9 cellular contexts compared by ENCODE assay signal in the genomic region with DNA sequence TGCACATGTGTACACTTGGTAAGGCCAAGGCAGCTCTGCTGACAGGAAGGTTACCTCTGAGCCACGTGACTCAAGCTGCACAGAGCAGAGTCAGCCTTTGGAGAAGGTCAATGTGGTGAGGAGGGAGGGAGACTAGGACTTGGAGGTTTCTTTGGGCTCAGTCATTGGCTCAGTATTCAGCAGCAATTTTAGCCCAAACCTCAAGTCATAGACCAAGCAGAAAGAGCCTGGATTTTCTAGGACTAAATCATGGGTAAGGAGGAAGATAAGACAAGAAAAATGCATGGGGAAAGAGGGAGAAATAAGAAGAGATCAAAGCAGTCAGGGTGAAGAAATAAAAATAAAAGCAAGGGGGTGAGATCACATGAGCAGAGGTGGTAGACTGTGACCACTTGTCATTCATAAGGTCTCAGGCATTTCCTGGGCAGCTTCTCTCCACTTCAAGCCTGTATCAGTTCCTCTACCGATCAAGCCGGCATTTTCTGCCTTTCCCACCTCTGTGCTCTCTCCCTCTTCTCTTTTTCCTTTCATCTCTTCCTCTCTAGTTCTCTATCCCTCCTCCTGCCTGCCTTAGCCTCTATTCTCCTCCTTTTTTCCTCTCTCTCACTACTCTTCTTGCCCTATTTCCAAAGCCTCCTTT. TPM values are rescaled to one million over a fixed set of nuclear protein-coding genes. Genes with fewer than 3 reads are reported as not detected.
DNase-seq lines count a peak whose midpoint lies in the region; ATAC-seq and TF ChIP-seq lines count a peak whose summit lies in the region.
"Had no signal": no experiment of that assay in that cellular context is flagged by ENCODE, and none has a peak within 500 bp of the region (broad histone marks: within the 10 kb centered on the region; RNA-seq: fewer than 3 reads in every experiment).

No MANE protein-coding gene starts in this region.

- no peak overlapping the region for H3K27ac Mint-ChIP-seq in WTC11
- H3K27ac Mint-ChIP-seq in HFFc6 = no peak overlapping the region
- H3K27ac Mint-ChIP-seq: GM23338 had no signal

- H3K27me3 Mint-ChIP-seq in WTC11 (ENCODE audit: low read depth) (no peaks in the 10 kb centered on the region), HFFc6 (ENCODE audit: insufficient read depth) (no peaks in the 10 kb centered on the region)

- H3K4me1 Mint-ChIP-seq in WTC11 (no peaks in the 10 kb centered on the region), HFFc6 (ENCODE audit: low read depth) (peaks cover 25% of the 10 kb centered on the region)
- H3K4me1 Mint-ChIP-seq: GM23338 had no signal

- CTCF ChIA-PET in WTC11 (lab: Charles Lee) = no interaction called here

- ATAC-seq in GM18502 (IDR thresholded peaks at IDR 0.05; ENCODE audit: poor library complexity, unreplicated experiment) (peak; percentile 86), GM21367 (IDR thresholded peaks at IDR 0.05; ENCODE audit: unreplicated experiment) (peak; percentile 90), HG03432 (IDR thresholded peaks at IDR 0.05; ENCODE audit: unreplicated experiment) (peak; percentile 89), esophagus mucosa (peak; percentile 68), WTC11 (no peak)
- ATAC-seq: GM23338 had no signal

- no peak overlapping the region for H3K4me3 Mint-ChIP-seq in WTC11
- no peak overlapping the region for H3K4me3 Mint-ChIP-seq in HFFc6
- H3K4me3 Mint-ChIP-seq: GM23338 had no signal

- TF ChIP-seq CTCF in WTC11 (IDR thresholded peaks at IDR 0.05) (no peak), HFFc6 (IDR thresholded peaks at IDR 0.05) (no peak)

- H3K9me3 Mint-ChIP-seq in WTC11 (no peaks in the 10 kb centered on the region), HFFc6 (no peaks in the 10 kb centered on the region)
- H3K9me3 Mint-ChIP-seq: GM23338 had no signal

- DNase-seq in GM19238 (ENCODE audit: insufficient read length, low spot score) (no peak), WTC11 (ENCODE audit: low spot score) (no peak), HFFc6 (no peak)
- no peak for DNase-seq in activated effector memory CD4-positive, alpha-beta T cell treated with anti-CD3 and anti-CD28 coated beads, Interleukin-2, amount 50 U/mL, for 16 hours

- POLR2A ChIA-PET in WTC11 (lab: Charles Lee) = no interaction called here

- H3K36me3 Mint-ChIP-seq in WTC11 (no peaks in the 10 kb centered on the region), HFFc6 (ENCODE audit: low read depth) (no peaks in the 10 kb centered on the region; the same call in 1 of the 2 replicates)

TF ChIP-seq in WTC11, 78 proteins besides CTCF, POLR2A, EP300 and RAD21 (continues in another document):
- TF ChIP-seq NFATC4 (CRISPR knock-in tag; IDR thresholded peaks at IDR 0.05) (no peak), MYBL2 (CRISPR knock-in tag; IDR thresholded peaks at IDR 0.05) (no peak), RELA (CRISPR knock-in tag; IDR thresholded peaks at IDR 0.05; ENCODE audit: borderline replicate concordance) (no peak), ZNF263 (CRISPR knock-in tag; IDR thresholded peaks at IDR 0.05; ENCODE audit: low read depth) (no peak), SMAD4 (CRISPR knock-in tag; IDR thresholded peaks at IDR 0.05) (no peak)
- TF ChIP-seq, protein P1, sequence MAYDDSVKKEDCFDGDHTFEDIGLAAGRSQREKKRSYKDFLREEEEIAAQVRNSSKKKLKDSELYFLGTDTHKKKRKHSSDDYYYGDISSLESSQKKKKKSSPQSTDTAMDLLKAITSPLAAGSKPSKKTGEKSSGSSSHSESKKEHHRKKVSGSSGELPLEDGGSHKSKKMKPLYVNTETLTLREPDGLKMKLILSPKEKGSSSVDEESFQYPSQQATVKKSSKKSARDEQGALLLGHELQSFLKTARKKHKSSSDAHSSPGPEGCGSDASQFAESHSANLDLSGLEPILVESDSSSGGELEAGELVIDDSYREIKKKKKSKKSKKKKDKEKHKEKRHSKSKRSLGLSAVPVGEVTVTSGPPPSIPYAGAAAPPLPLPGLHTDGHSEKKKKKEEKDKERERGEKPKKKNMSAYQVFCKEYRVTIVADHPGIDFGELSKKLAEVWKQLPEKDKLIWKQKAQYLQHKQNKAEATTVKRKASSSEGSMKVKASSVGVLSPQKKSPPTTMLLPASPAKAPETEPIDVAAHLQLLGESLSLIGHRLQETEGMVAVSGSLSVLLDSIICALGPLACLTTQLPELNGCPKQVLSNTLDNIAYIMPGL (CRISPR knock-in tag; IDR thresholded peaks at IDR 0.05) = no peak
- TF ChIP-seq, protein P2, sequence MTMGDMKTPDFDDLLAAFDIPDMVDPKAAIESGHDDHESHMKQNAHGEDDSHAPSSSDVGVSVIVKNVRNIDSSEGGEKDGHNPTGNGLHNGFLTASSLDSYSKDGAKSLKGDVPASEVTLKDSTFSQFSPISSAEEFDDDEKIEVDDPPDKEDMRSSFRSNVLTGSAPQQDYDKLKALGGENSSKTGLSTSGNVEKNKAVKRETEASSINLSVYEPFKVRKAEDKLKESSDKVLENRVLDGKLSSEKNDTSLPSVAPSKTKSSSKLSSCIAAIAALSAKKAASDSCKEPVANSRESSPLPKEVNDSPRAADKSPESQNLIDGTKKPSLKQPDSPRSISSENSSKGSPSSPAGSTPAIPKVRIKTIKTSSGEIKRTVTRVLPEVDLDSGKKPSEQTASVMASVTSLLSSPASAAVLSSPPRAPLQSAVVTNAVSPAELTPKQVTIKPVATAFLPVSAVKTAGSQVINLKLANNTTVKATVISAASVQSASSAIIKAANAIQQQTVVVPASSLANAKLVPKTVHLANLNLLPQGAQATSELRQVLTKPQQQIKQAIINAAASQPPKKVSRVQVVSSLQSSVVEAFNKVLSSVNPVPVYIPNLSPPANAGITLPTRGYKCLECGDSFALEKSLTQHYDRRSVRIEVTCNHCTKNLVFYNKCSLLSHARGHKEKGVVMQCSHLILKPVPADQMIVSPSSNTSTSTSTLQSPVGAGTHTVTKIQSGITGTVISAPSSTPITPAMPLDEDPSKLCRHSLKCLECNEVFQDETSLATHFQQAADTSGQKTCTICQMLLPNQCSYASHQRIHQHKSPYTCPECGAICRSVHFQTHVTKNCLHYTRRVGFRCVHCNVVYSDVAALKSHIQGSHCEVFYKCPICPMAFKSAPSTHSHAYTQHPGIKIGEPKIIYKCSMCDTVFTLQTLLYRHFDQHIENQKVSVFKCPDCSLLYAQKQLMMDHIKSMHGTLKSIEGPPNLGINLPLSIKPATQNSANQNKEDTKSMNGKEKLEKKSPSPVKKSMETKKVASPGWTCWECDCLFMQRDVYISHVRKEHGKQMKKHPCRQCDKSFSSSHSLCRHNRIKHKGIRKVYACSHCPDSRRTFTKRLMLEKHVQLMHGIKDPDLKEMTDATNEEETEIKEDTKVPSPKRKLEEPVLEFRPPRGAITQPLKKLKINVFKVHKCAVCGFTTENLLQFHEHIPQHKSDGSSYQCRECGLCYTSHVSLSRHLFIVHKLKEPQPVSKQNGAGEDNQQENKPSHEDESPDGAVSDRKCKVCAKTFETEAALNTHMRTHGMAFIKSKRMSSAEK (CRISPR knock-in tag; IDR thresholded peaks at IDR 0.05; ENCODE audit: borderline replicate concordance) = no peak
- TF ChIP-seq, protein P3, sequence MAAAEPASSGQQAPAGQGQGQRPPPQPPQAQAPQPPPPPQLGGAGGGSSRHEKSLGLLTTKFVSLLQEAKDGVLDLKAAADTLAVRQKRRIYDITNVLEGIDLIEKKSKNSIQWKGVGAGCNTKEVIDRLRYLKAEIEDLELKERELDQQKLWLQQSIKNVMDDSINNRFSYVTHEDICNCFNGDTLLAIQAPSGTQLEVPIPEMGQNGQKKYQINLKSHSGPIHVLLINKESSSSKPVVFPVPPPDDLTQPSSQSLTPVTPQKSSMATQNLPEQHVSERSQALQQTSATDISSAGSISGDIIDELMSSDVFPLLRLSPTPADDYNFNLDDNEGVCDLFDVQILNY (CRISPR knock-in tag; IDR thresholded peaks at IDR 0.05) = no peak
- TF ChIP-seq, protein P4, sequence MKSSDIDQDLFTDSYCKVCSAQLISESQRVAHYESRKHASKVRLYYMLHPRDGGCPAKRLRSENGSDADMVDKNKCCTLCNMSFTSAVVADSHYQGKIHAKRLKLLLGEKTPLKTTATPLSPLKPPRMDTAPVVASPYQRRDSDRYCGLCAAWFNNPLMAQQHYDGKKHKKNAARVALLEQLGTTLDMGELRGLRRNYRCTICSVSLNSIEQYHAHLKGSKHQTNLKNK (CRISPR knock-in tag; IDR thresholded peaks at IDR 0.05) = no peak
- TF ChIP-seq, protein P5, sequence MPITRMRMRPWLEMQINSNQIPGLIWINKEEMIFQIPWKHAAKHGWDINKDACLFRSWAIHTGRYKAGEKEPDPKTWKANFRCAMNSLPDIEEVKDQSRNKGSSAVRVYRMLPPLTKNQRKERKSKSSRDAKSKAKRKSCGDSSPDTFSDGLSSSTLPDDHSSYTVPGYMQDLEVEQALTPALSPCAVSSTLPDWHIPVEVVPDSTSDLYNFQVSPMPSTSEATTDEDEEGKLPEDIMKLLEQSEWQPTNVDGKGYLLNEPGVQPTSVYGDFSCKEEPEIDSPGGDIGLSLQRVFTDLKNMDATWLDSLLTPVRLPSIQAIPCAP (CRISPR knock-in tag; IDR thresholded peaks at IDR 0.05) = no peak
- TF ChIP-seq, protein P6, sequence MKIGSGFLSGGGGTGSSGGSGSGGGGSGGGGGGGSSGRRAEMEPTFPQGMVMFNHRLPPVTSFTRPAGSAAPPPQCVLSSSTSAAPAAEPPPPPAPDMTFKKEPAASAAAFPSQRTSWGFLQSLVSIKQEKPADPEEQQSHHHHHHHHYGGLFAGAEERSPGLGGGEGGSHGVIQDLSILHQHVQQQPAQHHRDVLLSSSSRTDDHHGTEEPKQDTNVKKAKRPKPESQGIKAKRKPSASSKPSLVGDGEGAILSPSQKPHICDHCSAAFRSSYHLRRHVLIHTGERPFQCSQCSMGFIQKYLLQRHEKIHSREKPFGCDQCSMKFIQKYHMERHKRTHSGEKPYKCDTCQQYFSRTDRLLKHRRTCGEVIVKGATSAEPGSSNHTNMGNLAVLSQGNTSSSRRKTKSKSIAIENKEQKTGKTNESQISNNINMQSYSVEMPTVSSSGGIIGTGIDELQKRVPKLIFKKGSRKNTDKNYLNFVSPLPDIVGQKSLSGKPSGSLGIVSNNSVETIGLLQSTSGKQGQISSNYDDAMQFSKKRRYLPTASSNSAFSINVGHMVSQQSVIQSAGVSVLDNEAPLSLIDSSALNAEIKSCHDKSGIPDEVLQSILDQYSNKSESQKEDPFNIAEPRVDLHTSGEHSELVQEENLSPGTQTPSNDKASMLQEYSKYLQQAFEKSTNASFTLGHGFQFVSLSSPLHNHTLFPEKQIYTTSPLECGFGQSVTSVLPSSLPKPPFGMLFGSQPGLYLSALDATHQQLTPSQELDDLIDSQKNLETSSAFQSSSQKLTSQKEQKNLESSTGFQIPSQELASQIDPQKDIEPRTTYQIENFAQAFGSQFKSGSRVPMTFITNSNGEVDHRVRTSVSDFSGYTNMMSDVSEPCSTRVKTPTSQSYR (CRISPR knock-in tag; IDR thresholded peaks at IDR 0.05) = no peak

RNA-seq across cellular contexts. Expression of a gene that starts 51.7 kb away (rescaled TPM):
- total RNA-seq in esophagus mucosa = 3.0 TPM
- 1.6 to 2.2 TPM (median 2.0 TPM) in 3 replicates for total RNA-seq in WTC11 (2021)
- 10 to 100 TPM; 30.5 to 48.9 (median 43.8) TPM for total RNA-seq in HFFc6 (2021; fragmentation: NEBNext Ultra II Directional; extraction: Animal tissue kit (Norgen Biotek cat#: 25700))
